8 cellular contexts compared by ENCODE assay signal in genomic region chr1:109640285-109640865, GRCh38. TPM values are rescaled to one million over a fixed set of nuclear protein-coding genes. Genes with fewer than 3 reads are reported as not detected.
DNase-seq lines count a peak whose midpoint lies in the region; ATAC-seq, FAIRE-seq and TF ChIP-seq lines count a peak whose summit lies in the region.

No MANE protein-coding gene starts in this region.

- FAIRE-seq in RCC 7860 (lab: Jason Lieb, UNC): no peak

- intact Hi-C loops in thyroid gland (cut with DNase I): loop anchor here (2.0 kb wide), 1 partner anchor 132 kb away; no protein-coding TSS in a partner anchor

- peak; percentile 57 for ATAC-seq in GM18517 (IDR thresholded peaks at IDR 0.05; ENCODE audit: unreplicated experiment)

- H3K9me3 ChIP-seq in osteoblast (ENCODE audit: low read depth, low read length): no peaks in the 10 kb centered on the region
- H3K9me3 ChIP-seq in thyroid gland: no peaks in the 10 kb centered on the region

- H3K4me3 ChIP-seq in fibroblast of the aortic adventitia (ENCODE audit: low read depth, low read length): no peak overlapping the region
- no peak overlapping the region for H3K4me3 ChIP-seq in osteoblast (ENCODE audit: insufficient read depth, low read length)
- no peak overlapping the region for H3K4me3 ChIP-seq in thyroid gland (replicated peaks in 1 of 3)

- H3K27me3 ChIP-seq in osteoblast (ENCODE audit: insufficient read depth, low read length) (no peaks in the 10 kb centered on the region), thyroid gland (no peaks in the 10 kb centered on the region)

- TF ChIP-seq POLR2A in thyroid gland (IDR thresholded peaks at IDR 0.05): no peak

- no peak overlapping the region for H2AFZ ChIP-seq in osteoblast (ENCODE audit: low read length)

- H3K36me3 ChIP-seq in osteoblast (ENCODE audit: insufficient read depth, low read length) (no peaks in the 10 kb centered on the region), thyroid gland (no peaks in the 10 kb centered on the region)

- in situ Hi-C loops in ACHN (cut with HindIII; ENCODE audit: low pct_ligation_motif_present, low pct_unique_long_range_greater_than_20kb, low sequenced_read_pairs): no loop called here

- peaks cover 16% of the 10 kb centered on the region for H3K4me1 ChIP-seq in osteoblast (ENCODE audit: insufficient read depth, low read length)
- peaks cover 0 to 9% of the 10 kb centered on the region in 2 donors for H3K4me1 ChIP-seq in thyroid gland

- DNase-seq in ACHN (peak; percentile 65), HuH-7 (ENCODE audit: low spot score) (peak; percentile 71), RCC 7860 (ENCODE audit: low spot score) (peak; percentile 45), fibroblast of the aortic adventitia (ENCODE audit: low read depth) (peak; percentile 73), osteoblast (ENCODE audit: insufficient read length, low spot score, missing footprints) (peak; percentile 94), thyroid gland (peak; percentile 83 to 89)
- peak; percentile 97 to 99 for DNase-seq in activated T-cell treated with anti-CD3 and anti-CD28 coated beads, Interleukin-2, amount 50 U/mL, for 48 hours

- 57 to 71% methylated on average over 3 to 4 of the region's 5 CpGs for WGBS in thyroid gland, 2 donors

- no peaks in the 10 kb centered on the region for H3K79me2 ChIP-seq in osteoblast (ENCODE audit: insufficient read depth, low read length)

- no peak overlapping the region for H3K27ac ChIP-seq in osteoblast (ENCODE audit: low read depth, low read length)
- no peak overlapping the region for H3K27ac ChIP-seq in thyroid gland

- H4K20me1 ChIP-seq in osteoblast (ENCODE audit: insufficient read depth, low read length): no peaks in the 10 kb centered on the region

- no peak overlapping the region for H3K4me2 ChIP-seq in osteoblast (ENCODE audit: insufficient read depth, low read length)

- TF ChIP-seq CTCF in fibroblast of the aortic adventitia (IDR thresholded peaks at IDR 0.05; ENCODE audit: insufficient read depth, low read length): peak; percentile 99
- peak; percentile 90 for TF ChIP-seq CTCF in osteoblast (IDR thresholded peaks at IDR 0.05; ENCODE audit: extremely low read depth, low read depth, low read length)
- TF ChIP-seq CTCF in thyroid gland (IDR thresholded peaks at IDR 0.05): peak; percentile 80 to 98 (median 85)

RNA-seq across cellular contexts. Expression of gene GSTM4, which starts 15.5 kb away (rescaled TPM):
- 8.7 and 31.6 TPM in 2 replicates for total RNA-seq in fibroblast of the aortic adventitia (ENCODE audit: low replicate concordance)
- 9.4 and 13.8 TPM in 2 replicates for total RNA-seq in osteoblast
- 10 to 100 TPM; 30.8 to 68.8 (median 43.7) TPM for total RNA-seq in thyroid gland

RNA-seq across cellular contexts. Expression of gene AMPD2, which starts 20.7 kb away (rescaled TPM):
- total RNA-seq in fibroblast of the aortic adventitia (ENCODE audit: low replicate concordance): 52.0 and 67.2 TPM in 2 replicates
- total RNA-seq in osteoblast: 55.4 and 59.4 TPM in 2 replicates
- total RNA-seq in thyroid gland: 10 to 100 TPM; 31.2 to 74.8 (median 46.8) TPM

RNA-seq across cellular contexts. Expression of gene GNAT2, which starts 21.0 kb away (rescaled TPM):
- 0.18 TPM in 1 of 2 replicates, not detected in the other for total RNA-seq in fibroblast of the aortic adventitia (ENCODE audit: low replicate concordance)
- total RNA-seq in osteoblast: 0.29 and 0.72 TPM in 2 replicates
- not detected for total RNA-seq in thyroid gland

RNA-seq across cellular contexts. Expression of gene GSTM2, which starts 27.5 kb away (rescaled TPM):
- total RNA-seq in fibroblast of the aortic adventitia (ENCODE audit: low replicate concordance) (14.1 and 27.7 TPM in 2 replicates), osteoblast (14.8 and 16.2 TPM in 2 replicates), thyroid gland (10 to 100 TPM; 37.1 to 73.6 (median 62.3) TPM)

RNA-seq across cellular contexts. Expression of gene GSTM1, which starts 47.2 kb away (rescaled TPM):
- total RNA-seq in fibroblast of the aortic adventitia (ENCODE audit: low replicate concordance) (24.3 TPM in 1 of 2 replicates, not detected in the other), osteoblast (not detected in 2 replicates), thyroid gland (10 to 100 TPM in 1 of 4 donors, not detected in 3; 23.4 TPM)

Comparison
In these comparisons a context has a peak if more than half of its experiments do, and no peak if none do; other contexts are left out.
1. DNase-seq: peak in every context shown above with its lines; median percentile 98 in activated T-cell treated with anti-CD3 and anti-CD28 coated beads, Interleukin-2, amount 50 U/mL, for 48 hours; 94 in osteoblast; 86 in thyroid gland; 73 in fibroblast of the aortic adventitia; 71 in HuH-7; 65 in ACHN; 45 in RCC 7860.